Comparison of ENCODE assay signal across 37 cellular contexts in the genomic region with DNA sequence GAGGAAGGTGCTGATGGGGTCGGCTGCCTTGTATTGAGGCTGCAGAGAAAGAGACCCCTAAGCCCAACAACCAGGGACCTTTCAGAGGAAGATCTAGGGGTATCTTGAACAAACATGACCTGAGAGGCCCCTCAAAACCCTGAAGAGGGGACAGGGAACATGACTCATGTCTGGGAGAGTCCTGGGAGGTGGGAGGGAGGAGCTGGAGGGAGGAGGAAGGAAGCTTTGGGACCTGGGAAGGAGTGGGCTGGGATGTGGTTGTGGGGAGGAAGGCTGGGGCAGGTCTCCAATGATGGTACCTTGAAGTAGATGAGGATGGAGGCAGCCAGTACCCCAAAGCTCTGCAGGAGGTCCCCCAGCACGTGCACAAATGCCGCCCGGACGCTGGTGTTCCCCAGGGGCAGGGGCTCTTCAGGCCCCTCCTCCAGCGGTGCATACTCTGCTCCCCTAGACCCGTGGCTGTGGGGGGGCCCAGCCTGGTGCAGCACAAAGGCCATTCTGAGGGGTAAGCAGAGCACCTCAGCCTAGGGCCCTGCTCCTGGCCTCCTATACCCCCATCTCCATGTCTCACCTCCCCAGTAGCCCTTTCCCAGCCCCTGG. TPM values are rescaled to one million over a fixed set of nuclear protein-coding genes. Genes with fewer than 3 reads are reported as not detected.
"Had no signal": no experiment of that assay in that cellular context is flagged by ENCODE, and none has a peak within 500 bp of the region (broad histone marks: within the 10 kb centered on the region; RNA-seq: fewer than 3 reads in every experiment).

No MANE protein-coding gene starts in this region.

- H3K9me3 ChIP-seq: adrenal gland, body of pancreas, breast epithelium had no signal

- H3K9me3 Mint-ChIP-seq: activated B cell treated with CpG ODN at 0.5 μM for 24 hours; activated CD4-positive, alpha-beta memory T cell treated with anti-CD3 and anti-CD28 coated beads for 36 hours; activated CD4-positive, alpha-beta T cell treated with anti-CD3 and anti-CD28 coated beads, Interleukin-2, amount 10 ng/mL, durations not matched to agents 24 days and 14 days; activated CD8-positive, alpha-beta T cell treated with anti-CD3 and anti-CD28 coated beads for 36 hours; activated naive CD4-positive, alpha-beta T cell treated with anti-CD3 and anti-CD28 coated beads for 36 hours; activated naive CD4-positive, alpha-beta T cell treated with anti-CD3 and anti-CD28 coated beads, Interleukin-2, amount 50 U/mL, for 72 hours; activated naive CD8-positive, alpha-beta T cell treated with anti-CD3 and anti-CD28 coated beads for 36 hours; activated T-cell treated with anti-CD3 and anti-CD28 coated beads, Interleukin-2, amount 50 U/mL, for 4 hours; activated T-cell treated with anti-CD3 and anti-CD28 coated beads, Interleukin-2, amount 50 U/mL, for 72 hours; activated T-helper 1 cell treated with anti-CD3 and anti-CD28 coated beads, Interleukin-12 subunit alpha, Interleukin-12 subunit beta, Interleukin-2, Interleukin-4 antibody, amounts not matched to agents 30 ng/mL and 10 ng/mL and 1 ng/mL, durations not matched to agents 14 hours and 24 hours and 36 hours; activated T-helper 17 cell treated with anti-CD3 and anti-CD28 coated beads, Interleukin-2, amount 50 U/mL, for 72 hours; T-helper 1 cell treated with Interleukin-12 subunit alpha and Interleukin-12 subunit beta and Interleukin-4 antibody, amounts not matched to agents 30 μg/mL and 1 μg/mL, for 36 hours; T-helper 2 cell treated with Interferon-gamma antibody and Interleukin-4, amounts not matched to agents 5 μg/mL and 100 μg/mL, for 36 hours had no signal

- DNase-seq: activated B cell treated with CpG ODN at 0.5 μM for 24 hours; activated CD4-positive, alpha-beta memory T cell treated with anti-CD3 and anti-CD28 coated beads for 36 hours; activated CD4-positive, alpha-beta T cell treated with anti-CD3 and anti-CD28 coated beads for 4 hours; activated CD4-positive, alpha-beta T cell treated with anti-CD3 and anti-CD28 coated beads, Interleukin-2, amount 10 ng/mL, durations not matched to agents 24 days and 14 days; activated CD4-positive, alpha-beta T cell treated with anti-CD3 and anti-CD28 coated beads, Interleukin-2, amount 50 U/mL, for 1 hour; activated CD4-positive, alpha-beta T cell treated with anti-CD3 and anti-CD28 coated beads, Interleukin-2, amount 50 U/mL, for 4 hours; activated CD4-positive, CD25-positive, alpha-beta regulatory T cell treated with anti-CD3 and anti-CD28 coated beads, Interleukin-2, amount 50 U/mL, for 72 hours; activated CD8-positive, alpha-beta memory T cell treated with anti-CD3 and anti-CD28 coated beads for 24 hours; activated CD8-positive, alpha-beta memory T cell treated with anti-CD3 and anti-CD28 coated beads, Interleukin-2, amount 10 ng/mL, durations not matched to agents 7 days and 5 days; activated CD8-positive, alpha-beta memory T cell treated with anti-CD3 and anti-CD28 coated beads, Interleukin-2, amount 50 U/mL, for 48 hours; activated CD8-positive, alpha-beta T cell treated with anti-CD3 and anti-CD28 coated beads for 36 hours; activated effector memory CD4-positive, alpha-beta T cell treated with anti-CD3 and anti-CD28 coated beads, Interleukin-2, amount 50 U/mL, for 16 hours; activated gamma-delta T cell treated with Interleukin-2 at 50 U/mL for 16 hours; activated naive CD4-positive, alpha-beta T cell; activated naive CD4-positive, alpha-beta T cell treated with anti-CD3 and anti-CD28 coated beads for 36 hours; activated naive CD4-positive, alpha-beta T cell treated with anti-CD3 and anti-CD28 coated beads, Interleukin-2, amount 50 U/mL, for 16 hours; activated naive CD8-positive, alpha-beta T cell treated with anti-CD3 and anti-CD28 coated beads for 36 hours; activated T-cell treated with anti-CD3 and anti-CD28 coated beads, Interleukin-2, amount 50 U/mL, for 4 hours; activated T-cell treated with anti-CD3 and anti-CD28 coated beads, Interleukin-2, amount 50 U/mL, for 72 hours; adrenal gland; amniotic stem cell; aorta; body of pancreas; brain microvascular endothelial cell; central memory CD4-positive, alpha-beta T cell; T-helper 1 cell; T-helper 2 cell; T-helper 9 cell had no signal

- H3K27me3 ChIP-seq: adrenal gland had no signal

- H3K36me3 ChIP-seq: adrenal gland, brain microvascular endothelial cell, breast epithelium had no signal

- H3K4me3 ChIP-seq: adrenal gland, body of pancreas, breast epithelium had no signal

- H3K4me3 Mint-ChIP-seq: activated B cell treated with CpG ODN at 0.5 μM for 24 hours; activated CD4-positive, alpha-beta memory T cell treated with anti-CD3 and anti-CD28 coated beads for 36 hours; activated CD4-positive, alpha-beta T cell treated with anti-CD3 and anti-CD28 coated beads, Interleukin-2, amount 10 ng/mL, durations not matched to agents 24 days and 14 days; activated CD8-positive, alpha-beta memory T cell treated with anti-CD3 and anti-CD28 coated beads, Interleukin-2, amount 10 ng/mL, durations not matched to agents 7 days and 5 days; activated CD8-positive, alpha-beta T cell treated with anti-CD3 and anti-CD28 coated beads for 36 hours; activated naive CD4-positive, alpha-beta T cell treated with anti-CD3 and anti-CD28 coated beads for 36 hours; activated naive CD8-positive, alpha-beta T cell treated with anti-CD3 and anti-CD28 coated beads for 36 hours; activated T-cell treated with anti-CD3 and anti-CD28 coated beads, Interleukin-2, amount 50 U/mL, for 4 hours; activated T-cell treated with anti-CD3 and anti-CD28 coated beads, Interleukin-2, amount 50 U/mL, for 72 hours; activated T-helper 1 cell treated with anti-CD3 and anti-CD28 coated beads, Interleukin-12 subunit alpha, Interleukin-12 subunit beta, Interleukin-2, Interleukin-4 antibody, amounts not matched to agents 30 ng/mL and 10 ng/mL and 1 ng/mL, durations not matched to agents 14 hours and 24 hours and 36 hours; activated T-helper 17 cell treated with anti-CD3 and anti-CD28 coated beads, Interleukin-2, amount 50 U/mL, for 72 hours; T-helper 1 cell treated with Interleukin-12 subunit alpha and Interleukin-12 subunit beta and Interleukin-4 antibody, amounts not matched to agents 30 μg/mL and 1 μg/mL, for 36 hours; T-helper 2 cell treated with Interferon-gamma antibody and Interleukin-4, amounts not matched to agents 5 μg/mL and 100 μg/mL, for 36 hours had no signal

- H3K36me3 Mint-ChIP-seq: activated CD4-positive, alpha-beta memory T cell treated with anti-CD3 and anti-CD28 coated beads for 36 hours; activated CD8-positive, alpha-beta memory T cell treated with anti-CD3 and anti-CD28 coated beads, Interleukin-2, amount 10 ng/mL, durations not matched to agents 7 days and 5 days; activated naive CD8-positive, alpha-beta T cell treated with anti-CD3 and anti-CD28 coated beads for 36 hours had no signal

- ATAC-seq: activated CD8-positive, alpha-beta memory T cell treated with anti-CD3 and anti-CD28 coated beads, Interleukin-2, amount 10 ng/mL, durations not matched to agents 7 days and 5 days; activated CD8-positive, alpha-beta T cell treated with anti-CD3 and anti-CD28 coated beads for 36 hours; activated naive CD4-positive, alpha-beta T cell treated with anti-CD3 and anti-CD28 coated beads, Interleukin-2, amount 50 U/mL, for 72 hours; activated T-cell treated with anti-CD3 and anti-CD28 coated beads, Interleukin-2, amount 50 U/mL, for 4 hours; activated T-cell treated with anti-CD3 and anti-CD28 coated beads, Interleukin-2, amount 50 U/mL, for 72 hours; activated T-helper 17 cell treated with anti-CD3 and anti-CD28 coated beads, Interleukin-2, amount 50 U/mL, for 72 hours; body of pancreas had no signal

- H3K27ac Mint-ChIP-seq: activated B cell treated with CpG ODN at 0.5 μM for 24 hours; activated CD4-positive, alpha-beta memory T cell treated with anti-CD3 and anti-CD28 coated beads for 36 hours; activated CD4-positive, alpha-beta T cell treated with anti-CD3 and anti-CD28 coated beads, Interleukin-2, amount 10 ng/mL, durations not matched to agents 24 days and 14 days; activated CD8-positive, alpha-beta memory T cell treated with anti-CD3 and anti-CD28 coated beads, Interleukin-2, amount 10 ng/mL, durations not matched to agents 7 days and 5 days; activated CD8-positive, alpha-beta T cell treated with anti-CD3 and anti-CD28 coated beads for 36 hours; activated naive CD4-positive, alpha-beta T cell treated with anti-CD3 and anti-CD28 coated beads for 36 hours; activated naive CD4-positive, alpha-beta T cell treated with anti-CD3 and anti-CD28 coated beads, Interleukin-2, amount 50 U/mL, for 72 hours; activated naive CD8-positive, alpha-beta T cell treated with anti-CD3 and anti-CD28 coated beads for 36 hours; activated T-cell treated with anti-CD3 and anti-CD28 coated beads, Interleukin-2, amount 50 U/mL, for 72 hours; activated T-helper 1 cell treated with anti-CD3 and anti-CD28 coated beads, Interleukin-12 subunit alpha, Interleukin-12 subunit beta, Interleukin-2, Interleukin-4 antibody, amounts not matched to agents 30 ng/mL and 10 ng/mL and 1 ng/mL, durations not matched to agents 14 hours and 24 hours and 36 hours; activated T-helper 17 cell treated with anti-CD3 and anti-CD28 coated beads, Interleukin-2, amount 50 U/mL, for 72 hours; T-helper 1 cell treated with Interleukin-12 subunit alpha and Interleukin-12 subunit beta and Interleukin-4 antibody, amounts not matched to agents 30 μg/mL and 1 μg/mL, for 36 hours; T-helper 2 cell treated with Interferon-gamma antibody and Interleukin-4, amounts not matched to agents 5 μg/mL and 100 μg/mL, for 36 hours had no signal

- H3K27ac ChIP-seq: adrenal gland, body of pancreas, brain microvascular endothelial cell, breast epithelium, VCaP had no signal

- FAIRE-seq: astrocyte, TTC549 had no signal

RNA-seq across cellular contexts. Expression of gene SLC30A3, which starts 5.9 kb away (rescaled TPM):
- total RNA-seq: body of pancreas had no signal

RNA-seq across cellular contexts. Expression of gene DNAJC5G, which starts 18.3 kb away (rescaled TPM):
- total RNA-seq: activated B cell treated with CpG ODN at 0.5 μM for 24 hours; activated CD4-positive, alpha-beta T cell treated with anti-CD3 and anti-CD28 coated beads, Interleukin-2, amount 10 ng/mL, durations not matched to agents 24 days and 14 days; activated CD8-positive, alpha-beta memory T cell treated with anti-CD3 and anti-CD28 coated beads, Interleukin-2, amount 10 ng/mL, durations not matched to agents 7 days and 5 days; activated CD8-positive, alpha-beta T cell treated with anti-CD3 and anti-CD28 coated beads for 36 hours; activated naive CD4-positive, alpha-beta T cell treated with anti-CD3 and anti-CD28 coated beads for 36 hours; activated naive CD4-positive, alpha-beta T cell treated with anti-CD3 and anti-CD28 coated beads, Interleukin-2, amount 50 U/mL, for 72 hours; activated naive CD8-positive, alpha-beta T cell treated with anti-CD3 and anti-CD28 coated beads for 36 hours; activated T-cell treated with anti-CD3 and anti-CD28 coated beads, Interleukin-2, amount 50 U/mL, for 4 hours; activated T-helper 1 cell treated with anti-CD3 and anti-CD28 coated beads, Interleukin-12 subunit alpha, Interleukin-12 subunit beta, Interleukin-2, Interleukin-4 antibody, amounts not matched to agents 30 ng/mL and 10 ng/mL and 1 ng/mL, durations not matched to agents 14 hours and 24 hours and 36 hours; activated T-helper 17 cell treated with anti-CD3 and anti-CD28 coated beads, Interleukin-2, amount 50 U/mL, for 72 hours; aorta; astrocyte; breast epithelium had no signal

RNA-seq across cellular contexts. Expression of gene TRIM54, which starts 25.3 kb away (rescaled TPM):
- total RNA-seq: activated B cell treated with CpG ODN at 0.5 μM for 24 hours; activated CD4-positive, alpha-beta memory T cell treated with anti-CD3 and anti-CD28 coated beads for 36 hours; activated naive CD4-positive, alpha-beta T cell treated with anti-CD3 and anti-CD28 coated beads for 36 hours; activated naive CD4-positive, alpha-beta T cell treated with anti-CD3 and anti-CD28 coated beads, Interleukin-2, amount 50 U/mL, for 72 hours; astrocyte had no signal
